ENCODE assay signal across 8 cellular contexts in genomic region chr1:155856975-155857930, GRCh38. TPM values are rescaled to one million over a fixed set of nuclear protein-coding genes. Genes with fewer than 3 reads are reported as not detected.
A peak's percentile ranks its signal among the peaks of the same experiment; 100 is the strongest.
DNase-seq lines count a peak whose midpoint lies in the region; ATAC-seq and TF ChIP-seq lines count a peak whose summit lies in the region.

Gene GON4L (minus strand): TSS chr1:155857214. CDS start chr1:155853780, 3,434 bp downstream.

- peak; percentile 99 for DNase-seq in NCI-H1694 treated with DMSO at 0.1 percent for 48 hours (lab: John Stamatoyannopoulos, UW)
- DNase-seq in amniotic epithelial cell (ENCODE audit: low read depth): peak; percentile 88
- peak; percentile 89 to 93 (median 92) for DNase-seq in heart left ventricle
- DNase-seq in pons (ENCODE audit: low spot score): peak; percentile 95
- DNase-seq in transverse colon: peak; percentile 91

- peak within 1 kb of the TSS; percentile 65 to 88 (median 79) for H3K4me3 ChIP-seq in heart left ventricle
- peak within 1 kb of the TSS; percentile 34 to 84 (median 58) for H3K4me3 ChIP-seq in transverse colon

- WGBS in heart left ventricle, 4 donors: 15 to 21% (median 16%) methylated on average over 46 of the region's 46 CpGs
- WGBS in transverse colon (ENCODE audit: low coverage in 1 of 2), 2 donors: 11 to 63% methylated on average over 4 to 46 of the region's 46 CpGs

- H3K4me1 ChIP-seq in heart left ventricle (peaks cover 0 to 49% (median 25%) of the 10 kb centered on the region in 12 donors), transverse colon (peaks cover 0 to 32% (median 24%) of the 10 kb centered on the region in 4 donors)

- H3K27me3 ChIP-seq in heart left ventricle: no peaks in the 10 kb centered on the region
- peaks cover 13% of the 10 kb centered on the region for H3K27me3 ChIP-seq in transverse colon

- ATAC-seq in HG02840 (IDR thresholded peaks at IDR 0.05; ENCODE audit: low FRiP score, unreplicated experiment) (peak; percentile 49), heart left ventricle (peak; percentile 68 to 83 (median 70))

- TF ChIP-seq POLR2A in GM10847 (IDR thresholded peaks at IDR 0.05; ENCODE audit: extremely low read depth, insufficient read length) (peak; percentile 79), heart left ventricle (IDR thresholded peaks at IDR 0.05) (peak in 1 of 2 donors; percentile 36), transverse colon (IDR thresholded peaks at IDR 0.05) (peak; percentile 71)

- no peak for TF ChIP-seq EP300 in transverse colon (IDR thresholded peaks at IDR 0.05; ENCODE audit: low read depth)

- no peaks in the 10 kb centered on the region for H3K9me3 ChIP-seq in heart left ventricle
- no peaks in the 10 kb centered on the region for H3K9me3 ChIP-seq in transverse colon

- peak within 1 kb of the TSS; percentile 97 for H3K27ac Mint-ChIP-seq in T-helper 1 cell treated with Interleukin-12 subunit alpha and Interleukin-12 subunit beta and Interleukin-4 antibody, amounts not matched to agents 30 μg/mL and 1 μg/mL, for 36 hours

- H3K27me3 Mint-ChIP-seq in T-helper 1 cell treated with Interleukin-12 subunit alpha and Interleukin-12 subunit beta and Interleukin-4 antibody, amounts not matched to agents 30 μg/mL and 1 μg/mL, for 36 hours (ENCODE audit: low read depth): no peaks in the 10 kb centered on the region

- H3K4me3 Mint-ChIP-seq in T-helper 1 cell treated with Interleukin-12 subunit alpha and Interleukin-12 subunit beta and Interleukin-4 antibody, amounts not matched to agents 30 μg/mL and 1 μg/mL, for 36 hours: peak within 1 kb of the TSS; percentile 98

- H3K9me3 Mint-ChIP-seq in T-helper 1 cell treated with Interleukin-12 subunit alpha and Interleukin-12 subunit beta and Interleukin-4 antibody, amounts not matched to agents 30 μg/mL and 1 μg/mL, for 36 hours: no peaks in the 10 kb centered on the region

- intact Hi-C loops in heart left ventricle (cut with DNase I): loop anchor here in 4 of 10 donors (2.0 to 10.0 kb wide), 4 partner anchors 54 to 128 kb away; partner anchors contain the start of genes RIT1 (in 2 of the 4) and KHDC4 (in 1 of the 4)
- intact Hi-C loops in transverse colon (cut with DNase I; ENCODE audit: low total_unique reads): no loop called here

- peak within 1 kb of the TSS; percentile 34 to 92 (median 86) for H3K27ac ChIP-seq in heart left ventricle
- H3K27ac ChIP-seq in transverse colon: peak within 1 kb of the TSS; percentile 67 to 92 (median 90)

- peaks cover 26% of the 10 kb centered on the region for H3K36me3 Mint-ChIP-seq in T-helper 1 cell treated with Interleukin-12 subunit alpha and Interleukin-12 subunit beta and Interleukin-4 antibody, amounts not matched to agents 30 μg/mL and 1 μg/mL, for 36 hours (ENCODE audit: low read depth)

- H3K36me3 ChIP-seq in heart left ventricle: peaks cover 0 to 33% (median 29%) of the 10 kb centered on the region in 9 donors
- H3K36me3 ChIP-seq in transverse colon: peaks cover 0 to 24% (median 7%) of the 10 kb centered on the region in 4 donors

- TF ChIP-seq CTCF in heart left ventricle (IDR thresholded peaks at IDR 0.05): no peak
- TF ChIP-seq CTCF in transverse colon (IDR thresholded peaks at IDR 0.05): no peak

- in situ Hi-C loops in transverse colon (cut with MboI; ENCODE audit: low pct_ligation_motif_present in 1 of 4, low pct_unique_long_range_greater_than_20kb in 1 of 4, low sequenced_read_pairs in 3 of 4): no loop called here

- peaks cover 41% of the 10 kb centered on the region for H3K4me1 Mint-ChIP-seq in T-helper 1 cell treated with Interleukin-12 subunit alpha and Interleukin-12 subunit beta and Interleukin-4 antibody, amounts not matched to agents 30 μg/mL and 1 μg/mL, for 36 hours (ENCODE audit: low read depth)

RNA-seq across cellular contexts. Expression of gene GON4L, which starts in this region (rescaled TPM):
- total RNA-seq in heart left ventricle: 10 to 100 TPM; 16.2 to 38.0 (median 23.4) TPM
- 10 to 100 TPM; 10.9 to 15.8 TPM for polyA plus RNA-seq in heart left ventricle
- total RNA-seq in transverse colon: 10 to 100 TPM; 36.3 to 75.6 (median 45.6) TPM

Comparison
In these comparisons a context has a peak if more than half of its experiments do, and no peak if none do; other contexts are left out.
1. Peak in every context shown above with its lines: DNase-seq, ATAC-seq, H3K4me3 ChIP-seq and H3K27ac ChIP-seq.